20 cellular contexts compared by ENCODE assay signal in the genomic region with DNA sequence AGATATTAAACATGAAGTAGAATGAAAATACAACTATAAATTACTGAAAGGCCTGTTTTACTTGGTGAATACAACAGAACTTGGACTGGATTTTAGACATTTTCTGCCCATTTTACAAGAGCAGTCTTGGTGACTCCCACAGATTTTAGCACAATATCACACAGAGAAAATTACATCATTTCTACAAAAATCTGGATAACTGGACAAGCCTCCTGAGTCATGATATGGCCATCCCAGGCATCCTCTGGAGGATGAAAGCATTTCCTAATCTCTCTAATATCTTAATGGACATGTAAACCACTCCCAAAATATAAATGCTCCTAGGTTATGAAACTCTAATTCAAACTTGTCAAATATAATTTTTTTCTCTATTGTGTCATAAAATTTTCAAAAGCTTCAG.
"Had no signal": no experiment of that assay in that cellular context is flagged by ENCODE, and none has a peak within 500 bp of the region (broad histone marks: within the 10 kb centered on the region; RNA-seq: fewer than 3 reads in every experiment).

No MANE protein-coding gene starts in this region.

- ATAC-seq: activated CD8-positive, alpha-beta T cell treated with anti-CD3 and anti-CD28 coated beads, Interleukin-2, amount 10 ng/mL, durations not matched to agents 7 days and 5 days; activated naive CD4-positive, alpha-beta T cell treated with anti-CD3 and anti-CD28 coated beads, Interleukin-2, amount 50 U/mL, for 72 hours; naive thymus-derived CD8-positive, alpha-beta T cell; T-helper 17 cell; WTC11 had no signal

- H3K36me3 ChIP-seq: transverse colon had no signal

- H3K27ac ChIP-seq: skin epidermis, transverse colon had no signal

- H3K4me3 ChIP-seq: skin epidermis, transverse colon had no signal

- H3K4me1 ChIP-seq: transverse colon had no signal

- DNase-seq: activated CD4-positive, alpha-beta T cell treated with anti-CD3 and anti-CD28 coated beads, Interleukin-2, amount 10 ng/mL, durations not matched to agents 24 days and 14 days; activated CD8-positive, alpha-beta memory T cell treated with anti-CD3 and anti-CD28 coated beads, Interleukin-2, amount 50 U/mL, for 4 hours; activated CD8-positive, alpha-beta T cell treated with anti-CD3 and anti-CD28 coated beads, Interleukin-2, amount 10 ng/mL, durations not matched to agents 7 days and 5 days; activated effector memory CD4-positive, alpha-beta T cell treated with anti-CD3 and anti-CD28 coated beads, Interleukin-2, amount 50 U/mL, for 16 hours; activated T-cell treated with anti-CD3 and anti-CD28 coated beads, Interleukin-2, amount 50 U/mL, for 48 hours; cortex of kidney; effector memory CD4-positive, alpha-beta T cell; hypothalamus; kidney glomerular epithelial cell; mesenchymal stem cell; naive thymus-derived CD8-positive, alpha-beta T cell; stimulated activated CD4-positive, alpha-beta T cell treated with anti-CD3 and anti-CD28 coated beads, Interleukin-15, amount 100 ng/mL, for 24 hours; stimulated activated CD4-positive, alpha-beta T cell treated with anti-CD3 and anti-CD28 coated beads, Interleukin-4, amount 100 ng/mL, for 24 hours; stimulated activated naive CD4-positive, alpha-beta T cell; substantia nigra; T-helper 17 cell; transverse colon had no signal

- H3K9me3 ChIP-seq: transverse colon had no signal

- H3K27me3 ChIP-seq: transverse colon had no signal
